ENCODE assay signal across 1 cellular context in genomic region chr12:75329918-75330826, GRCh38.
TF ChIP-seq lines count a peak whose summit lies in the region.

Gene CAPS2 (minus strand): TSS chr12:75330324. CDS start chr12:75326498, 3,826 bp downstream.

TF ChIP-seq in HEK293, 187 proteins besides CTCF, POLR2A, EP300 and RAD21 (continued from another document and continues in another):
- TF ChIP-seq ZSCAN18 (tag by site-specific recombination; IDR thresholded peaks at IDR 0.05) (no peak), OSR2 (tag by site-specific recombination; IDR thresholded peaks at IDR 0.05) (0 out of 2 replicates have a peak, but pooled peaks have one; percentile 31), ZNF449 (tag by site-specific recombination; IDR thresholded peaks at IDR 0.05) (no peak), HIC1 (tag by site-specific recombination; IDR thresholded peaks at IDR 0.05) (no peak), ZNF837 (tag by site-specific recombination; IDR thresholded peaks at IDR 0.05) (no peak), ZNF707 (tag by site-specific recombination; IDR thresholded peaks at IDR 0.05) (no peak), ZNF626 (tag by site-specific recombination; IDR thresholded peaks at IDR 0.05) (no peak), ZNF792 (tag by site-specific recombination; IDR thresholded peaks at IDR 0.05) (no peak), MZF1 (tag by site-specific recombination; IDR thresholded peaks at IDR 0.05; ENCODE audit: borderline replicate concordance) (no peak), ZNF548 (tag by site-specific recombination; IDR thresholded peaks at IDR 0.05) (no peak), ZNF624 (tag by site-specific recombination; IDR thresholded peaks at IDR 0.05) (no peak), FEZF1 (tag by site-specific recombination; IDR thresholded peaks at IDR 0.05) (no peak), ZNF658 (tag by site-specific recombination; IDR thresholded peaks at IDR 0.05) (no peak), ZNF223 (tag by site-specific recombination; IDR thresholded peaks at IDR 0.05) (no peak), ZNF391 (tag by site-specific recombination; IDR thresholded peaks at IDR 0.05; ENCODE audit: borderline replicate concordance, low read depth) (0 out of 2 replicates have a peak, but pooled peaks have one; percentile 36), ZFP41 (tag by site-specific recombination; IDR thresholded peaks at IDR 0.05; ENCODE audit: borderline replicate concordance) (no peak), ZNF239 (tag by site-specific recombination; IDR thresholded peaks at IDR 0.05) (no peak), ZNF585B (tag by site-specific recombination; IDR thresholded peaks at IDR 0.05) (no peak), ZNF747 (tag by site-specific recombination; IDR thresholded peaks at IDR 0.05) (no peak), ZNF280D (tag by site-specific recombination; IDR thresholded peaks at IDR 0.05) (peak; percentile 71; the same call in 1 of the 2 replicates), ZXDB (tag by site-specific recombination; IDR thresholded peaks at IDR 0.05) (peak; percentile 82), PRDM2 (tag by site-specific recombination; IDR thresholded peaks at IDR 0.05; ENCODE audit: borderline replicate concordance) (no peak), ZNF274 (IDR thresholded peaks at IDR 0.05; ENCODE audit: low read length) (no peak), ZNF274 (tag by site-specific recombination; IDR thresholded peaks at IDR 0.05; ENCODE audit: borderline replicate concordance) (no peak), ZSCAN5A (tag by site-specific recombination; IDR thresholded peaks at IDR 0.05) (no peak), GLI4 (tag by site-specific recombination; IDR thresholded peaks at IDR 0.05) (no peak; the same call in 1 of the 2 replicates), ZNF580 (tag by site-specific recombination; IDR thresholded peaks at IDR 0.05) (peak; percentile 51; the same call in 1 of the 2 replicates), ZBTB17 (tag by site-specific recombination; IDR thresholded peaks at IDR 0.05) (no peak; the same call in none of the 2 replicates), AEBP2 (tag by site-specific recombination; IDR thresholded peaks at IDR 0.05; ENCODE audit: borderline replicate concordance) (no peak), ZNF571 (tag by site-specific recombination; IDR thresholded peaks at IDR 0.05) (no peak), ZNF335 (tag by site-specific recombination; conservative IDR thresholded peaks at IDR 0.05) (peak; percentile 71), ZNF791 (tag by site-specific recombination; IDR thresholded peaks at IDR 0.05) (no peak), HOXC10 (CRISPR knock-in tag; IDR thresholded peaks at IDR 0.05) (no peak), ZNF785 (tag by site-specific recombination; IDR thresholded peaks at IDR 0.05) (no peak), TCF7L2 (IDR thresholded peaks at IDR 0.05; ENCODE audit: borderline replicate concordance, low read depth, low read length) (no peak), ZNF148 (tag by site-specific recombination; IDR thresholded peaks at IDR 0.05; ENCODE audit: borderline replicate concordance) (no peak)
